Comparison of ENCODE assay signal across 1 cellular context in the genomic region with DNA sequence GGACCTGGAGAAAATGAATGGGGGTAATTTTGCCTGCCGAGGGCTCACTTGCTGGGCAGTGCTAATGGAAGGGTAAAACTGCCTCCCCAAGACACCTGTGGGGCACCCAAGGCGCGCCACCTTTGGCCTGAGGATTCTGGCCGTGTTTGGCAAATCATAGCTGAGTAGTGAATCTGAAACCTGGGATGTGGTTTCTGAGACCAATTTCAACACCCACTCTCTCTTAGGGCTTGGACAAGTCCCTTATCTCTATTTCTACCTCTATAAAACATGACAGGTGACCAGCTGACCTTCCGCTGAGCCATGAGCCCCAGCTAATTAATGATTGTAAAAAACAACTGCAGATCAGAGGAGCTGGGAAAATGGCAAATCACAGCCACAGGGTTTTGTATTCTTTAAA.
TF ChIP-seq lines count a peak whose summit lies in the region.

No MANE protein-coding gene starts in this region.

TF ChIP-seq in HCT116, 20 proteins besides CTCF, POLR2A, EP300 and RAD21 (continued from another document):
- TF ChIP-seq, protein P1, sequence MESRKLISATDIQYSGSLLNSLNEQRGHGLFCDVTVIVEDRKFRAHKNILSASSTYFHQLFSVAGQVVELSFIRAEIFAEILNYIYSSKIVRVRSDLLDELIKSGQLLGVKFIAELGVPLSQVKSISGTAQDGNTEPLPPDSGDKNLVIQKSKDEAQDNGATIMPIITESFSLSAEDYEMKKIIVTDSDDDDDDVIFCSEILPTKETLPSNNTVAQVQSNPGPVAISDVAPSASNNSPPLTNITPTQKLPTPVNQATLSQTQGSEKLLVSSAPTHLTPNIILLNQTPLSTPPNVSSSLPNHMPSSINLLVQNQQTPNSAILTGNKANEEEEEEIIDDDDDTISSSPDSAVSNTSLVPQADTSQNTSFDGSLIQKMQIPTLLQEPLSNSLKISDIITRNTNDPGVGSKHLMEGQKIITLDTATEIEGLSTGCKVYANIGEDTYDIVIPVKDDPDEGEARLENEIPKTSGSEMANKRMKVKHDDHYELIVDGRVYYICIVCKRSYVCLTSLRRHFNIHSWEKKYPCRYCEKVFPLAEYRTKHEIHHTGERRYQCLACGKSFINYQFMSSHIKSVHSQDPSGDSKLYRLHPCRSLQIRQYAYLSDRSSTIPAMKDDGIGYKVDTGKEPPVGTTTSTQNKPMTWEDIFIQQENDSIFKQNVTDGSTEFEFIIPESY (IDR thresholded peaks at IDR 0.05; ENCODE audit: extremely low read depth, insufficient replicate concordance, low read length): no peak
- TF ChIP-seq SRF (IDR thresholded peaks at IDR 0.05; ENCODE audit: low read depth): no peak
- TF ChIP-seq, protein P2, sequence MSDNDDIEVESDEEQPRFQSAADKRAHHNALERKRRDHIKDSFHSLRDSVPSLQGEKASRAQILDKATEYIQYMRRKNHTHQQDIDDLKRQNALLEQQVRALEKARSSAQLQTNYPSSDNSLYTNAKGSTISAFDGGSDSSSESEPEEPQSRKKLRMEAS (IDR thresholded peaks at IDR 0.05): no peak
